In the genomic region with DNA sequence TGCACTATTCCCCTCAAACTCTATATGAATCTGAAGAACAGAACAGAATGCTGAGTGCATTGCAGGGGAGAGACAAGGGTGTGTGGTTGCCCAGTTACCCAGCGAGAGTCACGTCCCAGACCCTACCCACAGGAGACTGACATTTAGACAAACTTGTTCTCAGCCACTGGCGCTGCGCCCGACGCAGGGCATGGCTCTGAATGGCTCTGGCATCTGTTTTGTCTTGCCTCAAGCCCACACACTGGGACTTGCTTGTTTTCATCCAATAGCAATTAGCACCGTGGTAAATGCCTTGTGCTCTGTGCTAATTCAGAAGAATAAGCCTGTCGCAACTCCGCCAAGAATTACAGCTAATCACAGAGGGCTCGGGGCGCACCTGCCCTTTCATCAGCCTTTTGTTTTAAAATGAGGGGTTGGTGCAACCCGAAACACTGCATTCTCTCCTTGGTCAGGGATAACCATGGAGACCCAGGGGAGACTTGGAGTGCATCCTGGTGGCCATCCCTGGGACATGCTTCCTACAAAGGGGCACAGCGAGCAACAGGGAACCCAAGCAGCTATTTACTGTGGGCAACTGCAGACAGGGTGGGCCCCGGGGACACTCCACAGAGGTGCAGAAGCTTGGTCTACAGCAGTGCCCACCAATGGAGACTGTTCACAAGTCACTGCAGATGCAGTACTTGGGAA, we compare ENCODE assay signal across 12 cellular contexts.
DNase-seq lines count a peak whose midpoint lies in the region; FAIRE-seq and TF ChIP-seq lines count a peak whose summit lies in the region.
"Had no signal": no experiment of that assay in that cellular context is flagged by ENCODE, and none has a peak within 500 bp of the region (broad histone marks: within the 10 kb centered on the region; RNA-seq: fewer than 3 reads in every experiment).

No MANE protein-coding gene starts in this region.

- TF ChIP-seq CTCF in SK-N-SH (IDR thresholded peaks at IDR 0.05) = 0 out of 2 replicates have a peak, but pooled peaks have one; percentile 33

- no peak for TF ChIP-seq POLR2A in H54 (IDR thresholded peaks at IDR 0.05; ENCODE audit: low read depth, low read length)

- POLR2A ChIA-PET in SK-N-SH (lab: Yijun Ruan, JAX) = no interaction called here

- H2AFZ ChIP-seq in SK-N-SH (ENCODE audit: low read depth) = no peak overlapping the region

- no peaks in the 10 kb centered on the region for H3F3A ChIP-seq in SK-N-SH (replicated peaks; ENCODE audit: insufficient read depth)

- CTCF ChIA-PET in SK-N-SH (lab: Yijun Ruan, JAX) = interaction anchor here (0.8 to 0.9 kb wide), 2 partner anchors 15 to 18 kb away, joined by 3 to 4 read pairs; no protein-coding TSS in a partner anchor

- no peak for FAIRE-seq in H54 (lab: Jason Lieb, UNC)

- no peaks in the 10 kb centered on the region for H3K79me2 ChIP-seq in SK-N-SH (ENCODE audit: insufficient read depth)

- H4K20me1 ChIP-seq in SK-N-SH (ENCODE audit: insufficient read depth) = no peaks in the 10 kb centered on the region

- H3K4me1 ChIP-seq in SK-N-SH (ENCODE audit: control insufficient read depth in 1 of 2, insufficient read depth in 2 of 2, low read depth in 1 of 2, low read length in 1 of 2) = peaks cover 0 to 16% of the 10 kb centered on the region in 2 experiments; a peak in 1 of 4 replicates
- H3K4me1 ChIP-seq: transverse colon had no signal

- TF ChIP-seq RAD21 in SK-N-SH (IDR thresholded peaks at IDR 0.05; ENCODE audit: low read length) = peak; percentile 50

- H3K27me3 ChIP-seq in SK-N-SH (ENCODE audit: insufficient read depth) = no peaks in the 10 kb centered on the region; the same call in 1 of the 2 replicates
- H3K27me3 ChIP-seq: transverse colon had no signal

- no peak overlapping the region for H3K4me3 ChIP-seq in SK-N-SH (ENCODE audit: low read depth in 2 of 2, low read length in 1 of 2)
- H3K4me3 ChIP-seq: transverse colon had no signal

- no peak overlapping the region for H3K27ac ChIP-seq in SK-N-SH (ENCODE audit: low read depth in 2 of 2, low read length in 1 of 2)
- H3K27ac ChIP-seq: transverse colon had no signal

- peak; percentile 10 for DNase-seq in AG08395 (ENCODE audit: low spot score)
- peak; percentile 5 for DNase-seq in LHCN-M2 (ENCODE audit: low read depth)
- DNase-seq in SK-N-SH = peak; percentile 46
- peak; percentile 18 for DNase-seq in hepatic stellate cell (ENCODE audit: low spot score)
- DNase-seq in H54 (ENCODE audit: insufficient read length, low spot score) = no peak
- DNase-seq in NOMO-1 (lab: John Stamatoyannopoulos, UW; ENCODE audit: unreplicated experiment in 2 of 2) = no peak
- DNase-seq in effector CD4-positive, alpha-beta T cell = no peak
- no peak for DNase-seq in activated CD4-positive, CD25-positive, alpha-beta regulatory T cell (lab: John Stamatoyannopoulos, UW)
- DNase-seq: CD4-positive, alpha-beta T cell; KG1; T-helper 1 cell; transverse colon had no signal

- no peak for TF ChIP-seq EP300 in SK-N-SH (IDR thresholded peaks at IDR 0.05; ENCODE audit: borderline replicate concordance in 1 of 2, low read depth in 1 of 2, low read length in 1 of 2)

- H3K9me3 ChIP-seq in SK-N-SH = no peaks in the 10 kb centered on the region
- H3K9me3 ChIP-seq: transverse colon had no signal

- 68% methylated on average over 9 of the region's 14 CpGs for WGBS in SK-N-SH (ENCODE audit: low lambda C conversion rate)

- H3K4me2 ChIP-seq in SK-N-SH = no peak overlapping the region

- H3K9me2 ChIP-seq in SK-N-SH = no peaks in the 10 kb centered on the region

- no peak overlapping the region for H3K9ac ChIP-seq in SK-N-SH

- H3K36me3 ChIP-seq in SK-N-SH (replicated peaks in 1 of 2; ENCODE audit: control insufficient read depth in 1 of 2, insufficient read depth in 2 of 2, low read length in 1 of 2) = no peaks in the 10 kb centered on the region
- H3K36me3 ChIP-seq: transverse colon had no signal

TF ChIP-seq in SK-N-SH, 30 proteins besides CTCF, POLR2A, EP300 and RAD21:
- TF ChIP-seq SIN3A (IDR thresholded peaks at IDR 0.05; ENCODE audit: borderline replicate concordance, low read depth, low read length) = no peak
- no peak for TF ChIP-seq TAF1 (IDR thresholded peaks at IDR 0.05; ENCODE audit: borderline replicate concordance, low read depth, low read length)
- TF ChIP-seq RFX5 (IDR thresholded peaks at IDR 0.05; ENCODE audit: low read length) = no peak
- no peak for TF ChIP-seq YY1 (IDR thresholded peaks at IDR 0.05; ENCODE audit: low read depth)
- TF ChIP-seq, protein P1, sequence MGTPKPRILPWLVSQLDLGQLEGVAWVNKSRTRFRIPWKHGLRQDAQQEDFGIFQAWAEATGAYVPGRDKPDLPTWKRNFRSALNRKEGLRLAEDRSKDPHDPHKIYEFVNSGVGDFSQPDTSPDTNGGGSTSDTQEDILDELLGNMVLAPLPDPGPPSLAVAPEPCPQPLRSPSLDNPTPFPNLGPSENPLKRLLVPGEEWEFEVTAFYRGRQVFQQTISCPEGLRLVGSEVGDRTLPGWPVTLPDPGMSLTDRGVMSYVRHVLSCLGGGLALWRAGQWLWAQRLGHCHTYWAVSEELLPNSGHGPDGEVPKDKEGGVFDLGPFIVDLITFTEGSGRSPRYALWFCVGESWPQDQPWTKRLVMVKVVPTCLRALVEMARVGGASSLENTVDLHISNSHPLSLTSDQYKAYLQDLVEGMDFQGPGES (IDR thresholded peaks at IDR 0.05; ENCODE audit: low read depth, low read length) = no peak
- no peak for TF ChIP-seq TEAD4 (IDR thresholded peaks at IDR 0.05; ENCODE audit: borderline replicate concordance, insufficient read depth)
- no peak for TF ChIP-seq POLR2AphosphoS5 (IDR thresholded peaks at IDR 0.05; ENCODE audit: low read depth, low read length)
- TF ChIP-seq USF2 (IDR thresholded peaks at IDR 0.05; ENCODE audit: borderline replicate concordance, low read depth, low read length) = no peak
- TF ChIP-seq SMC3 (IDR thresholded peaks at IDR 0.05; ENCODE audit: low read depth, low read length) = peak; percentile 13; the same call in 1 of the 2 replicates

Comparison
In these comparisons a context has a peak if more than half of its experiments do, and no peak if none do; other contexts are left out.
1. DNase-seq: peak in AG08395 (single experiment), LHCN-M2 (single experiment), SK-N-SH (single experiment) and hepatic stellate cell (single experiment); none in H54 (single experiment), NOMO-1 (0 of 2), effector CD4-positive, alpha-beta T cell (single experiment) and activated CD4-positive, CD25-positive, alpha-beta regulatory T cell (0 of 4).